Comparison of ENCODE assay signal across 8 cellular contexts in genomic region chr9:128361296-128361980, GRCh38. TPM values are rescaled to one million over a fixed set of nuclear protein-coding genes. Genes with fewer than 3 reads are reported as not detected.
DNase-seq lines count a peak whose midpoint lies in the region; ATAC-seq, FAIRE-seq and TF ChIP-seq lines count a peak whose summit lies in the region.

No MANE protein-coding gene starts in this region.

- no peaks in the 10 kb centered on the region for H3K79me2 ChIP-seq in GM12878 (ENCODE audit: control insufficient read depth, insufficient read depth, low read length)

- H3K27ac ChIP-seq in GM12878 (ENCODE audit: control insufficient read depth, insufficient read depth), result no peak overlapping the region
- no peak overlapping the region for H3K27ac ChIP-seq in mesodermal cell (ENCODE audit: low read depth, low read length, severe bottlenecking)
- H3K27ac ChIP-seq in uterus, result peak overlapping the region; percentile 46 to 77
- peak overlapping the region in 1 of 5 donors; percentile 77 for H3K27ac ChIP-seq in adrenal gland

- H3K27me3 ChIP-seq in GM12878 (replicated peaks in 1 of 2; ENCODE audit: control insufficient read depth in 2 of 2, insufficient read depth in 2 of 2, low read length in 1 of 2), result no peaks in the 10 kb centered on the region
- no peaks in the 10 kb centered on the region for H3K27me3 ChIP-seq in uterus
- H3K27me3 ChIP-seq in adrenal gland, result no peaks in the 10 kb centered on the region

- CTCF ChIA-PET in GM12878 (lab: Yijun Ruan, JAX), result interaction anchor here (0.6 to 4.4 kb wide), 32 partner anchors 10 to 781 kb away, joined by 3 to 61 read pairs (median 6); partner anchors contain the start of genes CERCAM, COQ4, TRUB2 and URM1

- no peaks in the 10 kb centered on the region for H4K20me1 ChIP-seq in GM12878 (ENCODE audit: control insufficient read depth, insufficient read depth)

- peak overlapping the region; percentile 98 for H2AFZ ChIP-seq in GM12878 (ENCODE audit: control insufficient read depth, low read depth, low read length)

- H3K4me2 ChIP-seq in GM12878 (ENCODE audit: control insufficient read depth, insufficient read depth), result peak overlapping the region; percentile 79

- in situ Hi-C loops in GM12878 (cut with MboI), result no loop called here

- ATAC-seq in Right ventricle myocardium superior (ENCODE audit: poor library complexity), result peak; percentile 8
- ATAC-seq in Right ventricle myocardium inferior, result no peak
- ATAC-seq in GM12878, result no peak
- ATAC-seq in GM21717 (IDR thresholded peaks at IDR 0.05; ENCODE audit: unreplicated experiment), result no peak
- no peak for ATAC-seq in GM18511 (IDR thresholded peaks at IDR 0.05; ENCODE audit: unreplicated experiment)

- 47% methylated on average over 13 of the region's 14 CpGs for WGBS in GM12878 (ENCODE audit: insufficient coverage, insufficient replicate concordance, low lambda C conversion rate, missing lambda C conversion rate)
- WGBS in mesodermal cell (ENCODE audit: insufficient coverage in 2 of 2), 2 experiments, result 63 to 69% methylated on average over 12 to 13 of the region's 14 CpGs
- 47 to 64% (median 57%) methylated on average over 10 to 14 of the region's 14 CpGs for WGBS in adrenal gland, 4 donors

- intact Hi-C loops in Right ventricle myocardium superior (cut with DNase I) (loop anchor here (5.0 kb wide), 1 partner anchor 51 kb away; no protein-coding TSS in a partner anchor), Right ventricle myocardium inferior (cut with DNase I) (loop anchor here (5.0 to 10.0 kb wide), 2 partner anchors 96 to 273 kb away; partner anchors contain the start of gene ODF2), GM12878 (cut with micrococcal nuclease; ENCODE audit: unreplicated experiment) (loop anchor here (5.0 kb wide), 1 partner anchor 51 kb away; no protein-coding TSS in a partner anchor), uterus (cut with DNase I; ENCODE audit: low total_unique reads) (no loop called here), adrenal gland (cut with DNase I) (loop anchor here (5.0 kb wide), 2 partner anchors 46 to 51 kb away; no protein-coding TSS in a partner anchor)

- TF ChIP-seq POLR2A in GM12878 (IDR thresholded peaks at IDR 0.05; ENCODE audit: low read depth, low read length) (no peak), uterus (IDR thresholded peaks at IDR 0.05) (no peak), adrenal gland (IDR thresholded peaks at IDR 0.05) (no peak)

- no TSS peak for BruUV-seq in GM12878 (replicated peaks; lab: Mats Ljungman, UMichigan)

- H3K4me1 ChIP-seq in GM12878 (ENCODE audit: control insufficient read depth, insufficient read depth, low read length) (peaks cover 7% of the 10 kb centered on the region), mesodermal cell (ENCODE audit: control insufficient read depth, insufficient read depth, low read length, poor library complexity, severe bottlenecking) (peaks cover 24% of the 10 kb centered on the region), uterus (peaks cover 0 to 7% of the 10 kb centered on the region in 2 donors), adrenal gland (replicated peaks in 1 of 2) (peaks cover 4 to 22% of the 10 kb centered on the region in 2 donors)

- SMC1A ChIA-PET in GM12878 (lab: Charles Lee; ENCODE audit: uncharacterized antibody, unreplicated experiment), result interaction anchor here (0.8 to 2.9 kb wide), 9 partner anchors 10 to 179 kb away, joined by 3 to 19 read pairs (median 4); partner anchors contain the start of gene URM1

- RAD21 ChIA-PET in GM12878 (lab: Charles Lee; ENCODE audit: unreplicated experiment), result interaction anchor here (0.6 to 3.7 kb wide), 16 partner anchors 10 to 567 kb away, joined by 3 to 18 read pairs (median 4); partner anchors contain the start of genes CERCAM, GLE1, ODF2 and URM1

- FAIRE-seq in GM12878 (lab: Jason Lieb, UNC), result no peak

- POLR2A ChIA-PET in GM12878 (lab: Charles Lee), result interaction anchor here (0.6 to 1.3 kb wide), 4 partner anchors 10 to 296 kb away, joined by 3 to 8 read pairs (median 6); partner anchors contain the start of gene URM1

- H3K4me3 ChIP-seq in GM12878, result peak overlapping the region; percentile 59; the same call in 1 of the 2 replicates
- peak overlapping the region; percentile 25 for H3K4me3 ChIP-seq in mesodermal cell (ENCODE audit: extremely low read depth, insufficient read depth, low read length, poor library complexity, severe bottlenecking)
- H3K4me3 ChIP-seq in uterus, result no peak overlapping the region
- peak overlapping the region in 2 of 4 donors; percentile 38 to 55 for H3K4me3 ChIP-seq in adrenal gland

- DNase-seq in Right ventricle myocardium superior, result no peak
- DNase-seq in Right ventricle myocardium inferior (ENCODE audit: missing footprints), result no peak
- no peak for DNase-seq in GM12878 (ENCODE audit: low read depth, low spot score)
- no peak for DNase-seq in uterus
- DNase-seq in adrenal gland, result no peak

- H3K36me3 ChIP-seq in GM12878 (ENCODE audit: control insufficient read depth in 2 of 2, insufficient read depth in 2 of 2, low read length in 1 of 2) (no peaks in the 10 kb centered on the region; a peak in 1 of 4 replicates), mesodermal cell (ENCODE audit: control insufficient read depth, insufficient read depth, low read length) (peaks cover 6% of the 10 kb centered on the region), uterus (no peaks in the 10 kb centered on the region), adrenal gland (replicated peaks in 1 of 2) (no peaks in the 10 kb centered on the region)

- H3K9me3 ChIP-seq in GM12878 (replicated peaks; ENCODE audit: control insufficient read depth, insufficient read depth, low read length), result no peaks in the 10 kb centered on the region
- H3K9me3 ChIP-seq in mesodermal cell (ENCODE audit: control insufficient read depth, low read length), result no peaks in the 10 kb centered on the region
- no peaks in the 10 kb centered on the region for H3K9me3 ChIP-seq in uterus
- H3K9me3 ChIP-seq in adrenal gland (replicated peaks in 1 of 3), result no peaks in the 10 kb centered on the region

- no peak for TF ChIP-seq EP300 in GM12878 (IDR thresholded peaks at IDR 0.05; ENCODE audit: borderline replicate concordance in 1 of 2, control insufficient read depth in 1 of 2, low read depth in 2 of 2, low read length in 2 of 2)

- TF ChIP-seq CTCF in GM12878 (IDR thresholded peaks at IDR 0.05 in 2 of 3, conservative IDR thresholded peaks at IDR 0.05 in 1 of 3; ENCODE audit: control insufficient read depth in 2 of 3, extremely low read depth in 1 of 3, insufficient read depth in 1 of 3, low read depth in 3 of 3, low read length in 3 of 3) (no peak), uterus (IDR thresholded peaks at IDR 0.05) (no peak), adrenal gland (IDR thresholded peaks at IDR 0.05) (no peak)

- no peak for TF ChIP-seq RAD21 in GM12878 (IDR thresholded peaks at IDR 0.05; ENCODE audit: insufficient read depth, low read depth, low read length)

- no peak overlapping the region for H3K9ac ChIP-seq in GM12878 (ENCODE audit: control insufficient read depth, insufficient read depth, low read length)

RNA-seq across cellular contexts. Expression of gene URM1, which starts 9.7 kb away (rescaled TPM):
- total RNA-seq in Right ventricle myocardium superior, result 56.9 TPM
- total RNA-seq in Right ventricle myocardium inferior, result 52.9 TPM
- total RNA-seq in GM12878 (2013; cell fraction: nucleolus; rRNA removed), result 13.1 and 14.6 TPM in 2 replicates
- 55.9 and 62.0 TPM in 2 replicates for total RNA-seq in GM12878 (2014; rRNA removed)
- 27.8 and 31.4 TPM in 2 replicates for total RNA-seq in GM12878 (2014; rRNA removed; fragmentation: Illumina TruSeq; extraction: Trizol)
- 75.3 and 77.7 TPM in 2 replicates for total RNA-seq in GM12878 (2021)
- polyA plus RNA-seq in GM12878 (2011; ENCODE audit: low read depth), result 42.6 TPM
- 31.2 and 54.5 TPM in 2 replicates for polyA plus RNA-seq in GM12878 (2011; rRNA removed)
- 81.7 and 85.1 TPM in 2 replicates for polyA plus RNA-seq in GM12878 (2011; cell fraction: cytosol; rRNA removed)
- polyA plus RNA-seq in GM12878 (2011; cell fraction: nucleus; rRNA removed), result 89.1 and 89.9 TPM in 2 replicates
- polyA plus RNA-seq in GM12878 (2012), result 47.5 and 62.9 TPM in 2 replicates
- polyA plus RNA-seq in GM12878 (2014; fragmentation: Illumina TruSeq; extraction: Trizol), result 30.4 and 72.5 TPM in 2 replicates
- 10 to 100 TPM in 1 of 2 experiments, 1 to 10 TPM in 1; 7.9 to 14.1 TPM for polyA plus RNA-seq in GM12878 (2014; fragmentation: Nextera tagmentation; extraction: Ambion mirVana)
- polyA plus RNA-seq in GM12878 (2014; rRNA removed), result 75.8 and 76.2 TPM in 2 replicates
- 10 to 100 TPM; 65.3 to 68.7 TPM for polyA plus RNA-seq in GM12878 (2016; fragmentation: Nextera tagmentation; extraction: Ambion mirVana)
- polyA minus RNA-seq in GM12878 (2011; rRNA and poly(A)+ RNA removed), result 30.6 and 52.0 TPM in 2 replicates
- polyA minus RNA-seq in GM12878 (2011; cell fraction: cytosol; rRNA and poly(A)+ RNA removed), result 17.9 and 19.1 TPM in 2 replicates
- polyA minus RNA-seq in GM12878 (2011; cell fraction: nucleus; rRNA and poly(A)+ RNA removed), result 6.9 and 12.4 TPM in 2 replicates
- 39.9 TPM for polyA plus RNA-seq in mesodermal cell (2013, experiment 1 of 2)
- 35.5 TPM for polyA plus RNA-seq in mesodermal cell (2013, experiment 2 of 2)
- 10 to 100 TPM in 3 of 4 donors, 1 to 10 TPM in 1; 6.7 to 32.0 (median 22.4) TPM for total RNA-seq in uterus
- 10 to 100 TPM; 34.7 to 73.5 (median 47.0) TPM for total RNA-seq in adrenal gland
- 10 to 100 TPM; 22.8 to 40.2 (median 27.0) TPM for polyA plus RNA-seq in adrenal gland

RNA-seq across cellular contexts. Expression of gene SLC27A4, which starts 21.1 kb away (rescaled TPM):
- total RNA-seq in Right ventricle myocardium superior (19.0 TPM), Right ventricle myocardium inferior (19.2 TPM), GM12878 (2014; rRNA removed) (9.8 and 14.0 TPM in 2 replicates), GM12878 (2014; rRNA removed; fragmentation: Illumina TruSeq; extraction: Trizol) (4.2 and 5.8 TPM in 2 replicates), GM12878 (2021) (13.5 and 13.9 TPM in 2 replicates), uterus (10 to 100 TPM in 2 of 4 donors, 1 to 10 TPM in 2; 4.6 to 22.7 (median 9.5) TPM), adrenal gland (10 to 100 TPM; 15.9 to 30.3 (median 20.7) TPM)
- total RNA-seq in GM12878 (2013; cell fraction: nucleolus; rRNA removed), result 8.9 and 9.4 TPM in 2 replicates
- polyA plus RNA-seq in GM12878 (2011; ENCODE audit: low read depth), result 0.98 TPM
- polyA plus RNA-seq in GM12878 (2011; rRNA removed) (1.5 and 4.4 TPM in 2 replicates), GM12878 (2014; fragmentation: Illumina TruSeq; extraction: Trizol) (2.0 and 5.5 TPM in 2 replicates), GM12878 (2014; fragmentation: Nextera tagmentation; extraction: Ambion mirVana) (1 to 10 TPM in 1 of 2 experiments, under 1 TPM in 1; 0.13 to 1.1 TPM), GM12878 (2014; rRNA removed) (9.4 and 12.9 TPM in 2 replicates), GM12878 (2016; fragmentation: Nextera tagmentation; extraction: Ambion mirVana) (10 to 100 TPM in 1 of 2 experiments, 1 to 10 TPM in 1; 9.4 to 12.1 TPM), adrenal gland (10 to 100 TPM in 2 of 3 donors, 1 to 10 TPM in 1; 9.9 to 40.0 (median 21.3) TPM)
- 6.8 and 8.9 TPM in 2 replicates for polyA plus RNA-seq in GM12878 (2011; cell fraction: cytosol; rRNA removed)
- polyA plus RNA-seq in GM12878 (2011; cell fraction: nucleus; rRNA removed), result 9.4 and 15.5 TPM in 2 replicates
- 3.2 and 4.0 TPM in 2 replicates for polyA plus RNA-seq in GM12878 (2012)
- 7.6 and 11.6 TPM in 2 replicates for polyA minus RNA-seq in GM12878 (2011; rRNA and poly(A)+ RNA removed)
- 5.6 and 6.8 TPM in 2 replicates for polyA minus RNA-seq in GM12878 (2011; cell fraction: cytosol; rRNA and poly(A)+ RNA removed)
- polyA minus RNA-seq in GM12878 (2011; cell fraction: nucleus; rRNA and poly(A)+ RNA removed), result 3.0 and 7.6 TPM in 2 replicates
- polyA plus RNA-seq in mesodermal cell (2013, experiment 1 of 2), result 15.5 TPM
- polyA plus RNA-seq in mesodermal cell (2013, experiment 2 of 2), result 12.3 TPM

RNA-seq across cellular contexts. Expression of gene COQ4, which starts 38.8 kb away (rescaled TPM):
- 29.5 TPM for total RNA-seq in Right ventricle myocardium superior
- 29.1 TPM for total RNA-seq in Right ventricle myocardium inferior
- 67.3 and 73.5 TPM in 2 replicates for total RNA-seq in GM12878 (2013; cell fraction: nucleolus; rRNA removed)
- 57.6 and 64.1 TPM in 2 replicates for total RNA-seq in GM12878 (2014; rRNA removed)
- 22.7 and 23.7 TPM in 2 replicates for total RNA-seq in GM12878 (2014; rRNA removed; fragmentation: Illumina TruSeq; extraction: Trizol)
- total RNA-seq in GM12878 (2021), result 39.3 and 39.4 TPM in 2 replicates
- 13.2 TPM for polyA plus RNA-seq in GM12878 (2011; ENCODE audit: low read depth)
- 23.7 and 37.9 TPM in 2 replicates for polyA plus RNA-seq in GM12878 (2011; rRNA removed)
- polyA plus RNA-seq in GM12878 (2011; cell fraction: cytosol; rRNA removed), result 57.9 and 75.2 TPM in 2 replicates
- polyA plus RNA-seq in GM12878 (2011; cell fraction: nucleus; rRNA removed), result 70.3 and 89.4 TPM in 2 replicates
- polyA plus RNA-seq in GM12878 (2012), result 26.5 and 29.8 TPM in 2 replicates
- 12.4 and 23.9 TPM in 2 replicates for polyA plus RNA-seq in GM12878 (2014; fragmentation: Illumina TruSeq; extraction: Trizol)
- polyA plus RNA-seq in GM12878 (2014; fragmentation: Nextera tagmentation; extraction: Ambion mirVana), result 1 to 10 TPM; 3.8 to 9.1 TPM
- polyA plus RNA-seq in GM12878 (2014; rRNA removed), result 61.6 and 62.2 TPM in 2 replicates
- polyA plus RNA-seq in GM12878 (2016; fragmentation: Nextera tagmentation; extraction: Ambion mirVana), result 10 to 100 TPM; 60.5 to 61.1 TPM
- polyA minus RNA-seq in GM12878 (2011; rRNA and poly(A)+ RNA removed), result 34.9 and 43.2 TPM in 2 replicates
- 11.8 and 19.8 TPM in 2 replicates for polyA minus RNA-seq in GM12878 (2011; cell fraction: cytosol; rRNA and poly(A)+ RNA removed)
- 24.5 and 43.3 TPM in 2 replicates for polyA minus RNA-seq in GM12878 (2011; cell fraction: nucleus; rRNA and poly(A)+ RNA removed)
- 29.9 TPM for polyA plus RNA-seq in mesodermal cell (2013, experiment 1 of 2)
- polyA plus RNA-seq in mesodermal cell (2013, experiment 2 of 2), result 31.0 TPM
- 10 to 100 TPM in 3 of 4 donors, 1 to 10 TPM in 1; 3.2 to 37.9 (median 29.6) TPM for total RNA-seq in uterus
- total RNA-seq in adrenal gland, result 10 to 100 TPM; 47.3 to 96.8 (median 66.7) TPM
- 100 to 1,000 TPM in 2 of 3 donors, 10 to 100 TPM in 1; 35.8 to 111 (median 109) TPM for polyA plus RNA-seq in adrenal gland

RNA-seq across cellular contexts. Expression of gene TRUB2, which starts 39.2 kb away (rescaled TPM):
- total RNA-seq in Right ventricle myocardium superior, result 35.5 TPM
- total RNA-seq in Right ventricle myocardium inferior, result 37.4 TPM
- 14.1 and 15.2 TPM in 2 replicates for total RNA-seq in GM12878 (2013; cell fraction: nucleolus; rRNA removed)
- 38.5 and 38.9 TPM in 2 replicates for total RNA-seq in GM12878 (2014; rRNA removed)
- 26.5 and 27.6 TPM in 2 replicates for total RNA-seq in GM12878 (2014; rRNA removed; fragmentation: Illumina TruSeq; extraction: Trizol)
- total RNA-seq in GM12878 (2021), result 43.2 TPM in 2 replicates
- polyA plus RNA-seq in GM12878 (2011; ENCODE audit: low read depth), result 9.1 TPM
- 20.4 and 32.4 TPM in 2 replicates for polyA plus RNA-seq in GM12878 (2011; rRNA removed)
- 30.3 and 36.6 TPM in 2 replicates for polyA plus RNA-seq in GM12878 (2011; cell fraction: cytosol; rRNA removed)
- 12.1 and 17.2 TPM in 2 replicates for polyA plus RNA-seq in GM12878 (2011; cell fraction: nucleus; rRNA removed)
- polyA plus RNA-seq in GM12878 (2012), result 21.7 and 23.6 TPM in 2 replicates
- 25.5 and 40.5 TPM in 2 replicates for polyA plus RNA-seq in GM12878 (2014; fragmentation: Illumina TruSeq; extraction: Trizol)
- 1 to 10 TPM; 2.8 to 5.5 TPM for polyA plus RNA-seq in GM12878 (2014; fragmentation: Nextera tagmentation; extraction: Ambion mirVana)
- 35.4 and 38.8 TPM in 2 replicates for polyA plus RNA-seq in GM12878 (2014; rRNA removed)
- polyA plus RNA-seq in GM12878 (2016; fragmentation: Nextera tagmentation; extraction: Ambion mirVana), result 10 to 100 TPM; 64.9 to 70.5 TPM
- polyA minus RNA-seq in GM12878 (2011; rRNA and poly(A)+ RNA removed), result 20.5 and 35.6 TPM in 2 replicates
- polyA minus RNA-seq in GM12878 (2011; cell fraction: cytosol; rRNA and poly(A)+ RNA removed), result 9.5 and 20.0 TPM in 2 replicates
- 3.5 and 11.4 TPM in 2 replicates for polyA minus RNA-seq in GM12878 (2011; cell fraction: nucleus; rRNA and poly(A)+ RNA removed)
- 21.5 TPM for polyA plus RNA-seq in mesodermal cell (2013, experiment 1 of 2)
- polyA plus RNA-seq in mesodermal cell (2013, experiment 2 of 2), result 18.6 TPM
- total RNA-seq in uterus, result 10 to 100 TPM in 2 of 4 donors, 1 to 10 TPM in 1, under 1 TPM in 1; 0.29 to 14.0 (median 9.7) TPM
- total RNA-seq in adrenal gland, result 10 to 100 TPM; 15.0 to 57.4 (median 33.7) TPM
- polyA plus RNA-seq in adrenal gland, result 10 to 100 TPM; 20.7 to 55.2 (median 23.7) TPM

RNA-seq across cellular contexts. Expression of gene CERCAM, which starts 59.2 kb away (rescaled TPM):
- total RNA-seq in Right ventricle myocardium superior (7.2 TPM), Right ventricle myocardium inferior (7.8 TPM), GM12878 (2014; rRNA removed) (0.87 and 0.96 TPM in 2 replicates), GM12878 (2014; rRNA removed; fragmentation: Illumina TruSeq; extraction: Trizol) (0.31 and 0.46 TPM in 2 replicates), GM12878 (2021) (1.2 TPM in 2 replicates), uterus (10 to 100 TPM; 25.1 to 70.7 (median 39.8) TPM), adrenal gland (10 to 100 TPM; 14.4 to 43.5 (median 18.0) TPM)
- total RNA-seq in GM12878 (2013; cell fraction: nucleolus; rRNA removed), result 14.8 and 17.0 TPM in 2 replicates
- polyA plus RNA-seq in GM12878 (2011; ENCODE audit: low read depth), result 1.8 TPM
- polyA plus RNA-seq in GM12878 (2011; rRNA removed) (3.2 and 6.7 TPM in 2 replicates), GM12878 (2014; fragmentation: Illumina TruSeq; extraction: Trizol) (0.13 and 0.34 TPM in 2 replicates), GM12878 (2014; fragmentation: Nextera tagmentation; extraction: Ambion mirVana) (under 1 TPM; 0.05 TPM), GM12878 (2014; rRNA removed) (1.1 and 1.5 TPM in 2 replicates), GM12878 (2016; fragmentation: Nextera tagmentation; extraction: Ambion mirVana) (1 to 10 TPM in 1 of 2 experiments, under 1 TPM in 1; 0.45 to 1.1 TPM), adrenal gland (10 to 100 TPM in 2 of 3 donors, 1 to 10 TPM in 1; 5.1 to 34.2 (median 16.2) TPM)
- polyA plus RNA-seq in GM12878 (2011; cell fraction: cytosol; rRNA removed), result 9.9 and 10.5 TPM in 2 replicates
- polyA plus RNA-seq in GM12878 (2011; cell fraction: nucleus; rRNA removed), result 8.0 and 14.8 TPM in 2 replicates
- polyA plus RNA-seq in GM12878 (2012), result 3.7 and 4.2 TPM in 2 replicates
- 3.0 and 9.4 TPM in 2 replicates for polyA minus RNA-seq in GM12878 (2011; rRNA and poly(A)+ RNA removed)
- 3.4 and 4.8 TPM in 2 replicates for polyA minus RNA-seq in GM12878 (2011; cell fraction: cytosol; rRNA and poly(A)+ RNA removed)
- polyA minus RNA-seq in GM12878 (2011; cell fraction: nucleus; rRNA and poly(A)+ RNA removed), result 3.3 and 5.8 TPM in 2 replicates
- 34.4 TPM for polyA plus RNA-seq in mesodermal cell (2013, experiment 1 of 2)
- polyA plus RNA-seq in mesodermal cell (2013, experiment 2 of 2), result 27.4 TPM

Comparison
In these comparisons a context has a peak if more than half of its experiments do, and no peak if none do; other contexts are left out.
1. H3K27ac ChIP-seq: peak in uterus (2 of 2); none in GM12878 (single experiment) and mesodermal cell (single experiment).
2. H3K4me3 ChIP-seq: peak in GM12878 (single experiment) and mesodermal cell (single experiment); none in uterus (0 of 2).